In genomic region chrX:21438792-21439191, GRCh38 we compare ENCODE assay signal across 9 cellular contexts.
A peak's percentile ranks its signal among the peaks of the same experiment; 100 is the strongest.
DNase-seq lines count a peak whose midpoint lies in the region; ATAC-seq lines count a peak whose summit lies in the region.
"Had no signal": no experiment of that assay in that cellular context is flagged by ENCODE, and none has a peak within 500 bp of the region (broad histone marks: within the 10 kb centered on the region; RNA-seq: fewer than 3 reads in every experiment).

No MANE protein-coding gene starts in this region.

- no peaks in the 10 kb centered on the region for H3K36me3 Mint-ChIP-seq in activated naive CD4-positive, alpha-beta T cell treated with anti-CD3 and anti-CD28 coated beads, Interleukin-2, amount 50 U/mL, for 72 hours

- H3K27ac Mint-ChIP-seq in activated naive CD4-positive, alpha-beta T cell treated with anti-CD3 and anti-CD28 coated beads, Interleukin-2, amount 50 U/mL, for 72 hours, result peak overlapping the region; percentile 86 to 88
- H3K27ac Mint-ChIP-seq: nephron had no signal

- ATAC-seq in GM21367 (IDR thresholded peaks at IDR 0.05; ENCODE audit: unreplicated experiment) (peak; percentile 99), HG03457 (IDR thresholded peaks at IDR 0.05; ENCODE audit: unreplicated experiment) (peak; percentile 96)
- ATAC-seq in activated naive CD4-positive, alpha-beta T cell treated with anti-CD3 and anti-CD28 coated beads, Interleukin-2, amount 50 U/mL, for 72 hours, result peak; percentile 48 to 61

- in situ Hi-C loops in ACHN (cut with HindIII; ENCODE audit: low pct_ligation_motif_present, low pct_unique_long_range_greater_than_20kb, low sequenced_read_pairs), result no loop called here

- H3K9me3 Mint-ChIP-seq in activated naive CD4-positive, alpha-beta T cell treated with anti-CD3 and anti-CD28 coated beads, Interleukin-2, amount 50 U/mL, for 72 hours, result no peaks in the 10 kb centered on the region
- H3K9me3 Mint-ChIP-seq: nephron had no signal

- DNase-seq in GF-D8 (lab: John Stamatoyannopoulos, UW) (peak; percentile 50), middle frontal gyrus (ENCODE audit: extremely low spot score, low spot score) (no peak), NCI-H2029 (lab: John Stamatoyannopoulos, UW) (no peak), ACHN (no peak)
- DNase-seq in activated naive CD4-positive, alpha-beta T cell treated with anti-CD3 and anti-CD28 coated beads, Interleukin-2, amount 50 U/mL, for 72 hours (ENCODE audit: low spot score in 2 of 2), result no peak
- no peak for DNase-seq in stimulated activated CD4-positive, alpha-beta T cell treated with anti-CD3 and anti-CD28 coated beads, Interleukin-4, amount 100 ng/mL, for 1 hour
